In the genomic region with DNA sequence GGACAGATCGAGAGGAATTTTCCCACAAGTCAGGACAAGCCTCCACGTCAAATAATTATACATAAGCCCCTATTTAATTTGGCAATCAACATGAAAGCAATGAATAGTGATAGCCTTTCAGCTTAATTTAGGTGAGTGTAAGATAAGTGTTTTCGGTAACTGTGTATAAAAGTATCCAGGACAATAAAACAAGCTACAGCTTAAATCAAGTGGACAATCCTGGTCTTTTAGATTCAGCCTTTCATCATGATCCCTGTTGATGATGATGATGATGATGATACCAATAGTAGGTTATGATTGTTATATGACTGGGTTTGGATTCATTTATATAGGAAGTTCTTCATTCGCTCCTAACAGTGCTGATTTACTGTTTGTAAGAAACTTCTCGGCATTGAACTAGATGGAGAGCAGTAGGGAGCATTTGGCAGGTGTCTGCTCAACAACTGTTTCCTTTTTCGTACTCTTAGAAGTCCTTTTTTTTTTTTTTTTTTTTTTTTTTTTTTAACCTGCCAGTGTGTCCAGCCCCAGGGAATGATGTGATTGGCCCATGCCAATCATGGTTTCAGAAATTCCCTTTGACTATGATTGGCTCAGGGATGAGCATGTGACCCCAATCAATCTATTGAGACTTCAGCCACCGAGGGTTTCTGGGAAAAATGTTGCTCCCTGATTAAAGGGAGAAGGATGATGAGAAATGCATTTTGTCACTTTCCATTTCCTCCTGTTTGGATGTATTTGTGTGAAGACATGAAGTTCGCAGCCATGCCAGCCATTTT, we compare ENCODE assay signal across 15 cellular contexts. TPM values are rescaled to one million over a fixed set of nuclear protein-coding genes. Genes with fewer than 3 reads are reported as not detected.
A peak's percentile ranks its signal among the peaks of the same experiment; 100 is the strongest.
DNase-seq lines count a peak whose midpoint lies in the region; ATAC-seq, FAIRE-seq and TF ChIP-seq lines count a peak whose summit lies in the region.
"Had no signal": no experiment of that assay in that cellular context is flagged by ENCODE, and none has a peak within 500 bp of the region (broad histone marks: within the 10 kb centered on the region; RNA-seq: fewer than 3 reads in every experiment).

No MANE protein-coding gene starts in this region.

- H2AFZ ChIP-seq in HCT116 (ENCODE audit: low read depth, low read length, poor library complexity, severe bottlenecking) (peak overlapping the region; percentile 90), astrocyte (ENCODE audit: low read depth, low read length) (no peak overlapping the region), parathyroid adenoma (peak overlapping the region; percentile 50), SK-N-SH (ENCODE audit: low read depth) (no peak overlapping the region)

- BruUV-seq in HCT116 (replicated peaks; lab: Mats Ljungman, UMichigan): no TSS peak

- H3K79me2 ChIP-seq in HCT116 (ENCODE audit: insufficient read depth, low read length): no peaks in the 10 kb centered on the region
- H3K79me2 ChIP-seq in astrocyte (ENCODE audit: insufficient read depth, low read length): no peaks in the 10 kb centered on the region
- no peaks in the 10 kb centered on the region for H3K79me2 ChIP-seq in parathyroid adenoma
- H3K79me2 ChIP-seq in SK-N-SH (ENCODE audit: insufficient read depth): no peaks in the 10 kb centered on the region

- no peak overlapping the region for H3K4me3 ChIP-seq in HCT116 (replicated peaks in 1 of 2; ENCODE audit: low read depth in 1 of 2, low read length in 2 of 2)
- H3K4me3 ChIP-seq in astrocyte (ENCODE audit: insufficient read depth, low read depth, low read length): no peak overlapping the region
- H3K4me3 ChIP-seq in parathyroid adenoma (ENCODE audit: low read depth, low read length): no peak overlapping the region
- no peak overlapping the region for H3K4me3 ChIP-seq in SK-N-SH (ENCODE audit: low read depth in 2 of 2, low read length in 1 of 2)
- H3K4me3 ChIP-seq: BLaER1, HAP-1 had no signal

- no peak for FAIRE-seq in astrocyte (lab: Jason Lieb, UNC)

- H3K27me3 ChIP-seq in HCT116 (ENCODE audit: insufficient read depth, low read length) (no peaks in the 10 kb centered on the region), astrocyte (ENCODE audit: insufficient read depth, low read length) (peaks cover 3% of the 10 kb centered on the region), parathyroid adenoma (ENCODE audit: control insufficient read depth, insufficient read depth, low read length) (no peaks in the 10 kb centered on the region), SK-N-SH (ENCODE audit: insufficient read depth) (no peaks in the 10 kb centered on the region)
- H3K27me3 ChIP-seq: BLaER1 had no signal

- TF ChIP-seq RAD21 in HCT116 (IDR thresholded peaks at IDR 0.05; ENCODE audit: low read depth) (no peak), SK-N-SH (IDR thresholded peaks at IDR 0.05; ENCODE audit: low read length) (no peak)

- no peak for TF ChIP-seq EP300 in SK-N-SH (IDR thresholded peaks at IDR 0.05; ENCODE audit: borderline replicate concordance in 1 of 2, low read depth in 1 of 2, low read length in 1 of 2)

- ATAC-seq in HCT116: no peak
- ATAC-seq: SK-N-SH treated with all-trans-retinoic acid at 6 μM for 48 hours had no signal

- CTCF ChIA-PET in HCT116 (lab: Charles Lee): interaction anchor here (0.8 to 4.2 kb wide), 11 partner anchors 9 to 232 kb away, joined by 3 to 39 read pairs (median 3); partner anchors contain the start of gene RNF182
- CTCF ChIA-PET in SK-N-SH (lab: Yijun Ruan, JAX): interaction anchor here (0.7 to 6.1 kb wide), 9 partner anchors 10 to 232 kb away, joined by 3 to 60 read pairs (median 4); partner anchors contain the start of gene RNF182

- peaks cover 33% of the 10 kb centered on the region for H3K4me1 Mint-ChIP-seq in astrocyte (ENCODE audit: low read depth, unreplicated experiment)

- no peaks in the 10 kb centered on the region for H3F3A ChIP-seq in SK-N-SH (replicated peaks; ENCODE audit: insufficient read depth)

- H3K9me3 ChIP-seq in HCT116 (ENCODE audit: control insufficient read depth in 1 of 2, insufficient read depth in 1 of 2, low read depth in 1 of 2, low read length in 2 of 2) (no peaks in the 10 kb centered on the region), astrocyte (ENCODE audit: insufficient read depth, low read depth, low read length) (no peaks in the 10 kb centered on the region), parathyroid adenoma (ENCODE audit: control insufficient read depth, low read length) (no peaks in the 10 kb centered on the region), SK-N-SH (no peaks in the 10 kb centered on the region)
- H3K9me3 ChIP-seq: BLaER1, HAP-1 had no signal

- H3K4me3 Mint-ChIP-seq in astrocyte (ENCODE audit: unreplicated experiment): no peak overlapping the region
- H3K4me3 Mint-ChIP-seq: CD8-positive, alpha-beta memory T cell had no signal

- peak overlapping the region; percentile 55 for H3K4me2 ChIP-seq in HCT116 (ENCODE audit: low read length)
- peak overlapping the region; percentile 9 for H3K4me2 ChIP-seq in astrocyte (ENCODE audit: low read length)
- H3K4me2 ChIP-seq in parathyroid adenoma (ENCODE audit: low read length): peak overlapping the region; percentile 37
- no peak overlapping the region for H3K4me2 ChIP-seq in SK-N-SH
- H3K4me2 ChIP-seq: BLaER1 had no signal

- H4K20me1 ChIP-seq in HCT116 (ENCODE audit: insufficient read depth) (no peaks in the 10 kb centered on the region), astrocyte (ENCODE audit: insufficient read depth, low read length) (no peaks in the 10 kb centered on the region), SK-N-SH (ENCODE audit: insufficient read depth) (no peaks in the 10 kb centered on the region)
- H4K20me1 ChIP-seq: BLaER1 had no signal

- peaks cover 3% of the 10 kb centered on the region for H3K27me3 Mint-ChIP-seq in astrocyte (ENCODE audit: low read depth, unreplicated experiment)

- DNase-seq in HCT116 (ENCODE audit: low read depth, low spot score): no peak
- peak; percentile 83 to 84 for DNase-seq in NCI-H446 (lab: John Stamatoyannopoulos, UW)
- no peak for DNase-seq in astrocyte (ENCODE audit: low read depth)
- no peak for DNase-seq in AG20443 (ENCODE audit: low spot score)
- no peak for DNase-seq in DMS79 (lab: John Stamatoyannopoulos, UW)
- DNase-seq in SK-N-SH: no peak
- DNase-seq: CD8-positive, alpha-beta memory T cell; NCI-H187; NCI-H2171 had no signal

- H3K4me1 ChIP-seq in HCT116 (ENCODE audit: control insufficient read depth in 1 of 2, insufficient read depth in 2 of 2, low read length in 2 of 2) (peaks cover 7 to 23% of the 10 kb centered on the region in 2 experiments; a peak in 3 of 4 replicates), astrocyte (ENCODE audit: insufficient read depth, low read length) (peaks cover 9% of the 10 kb centered on the region), parathyroid adenoma (peaks cover 16% of the 10 kb centered on the region), SK-N-SH (ENCODE audit: control insufficient read depth in 1 of 2, insufficient read depth in 2 of 2, low read depth in 1 of 2, low read length in 1 of 2) (peaks cover 8 to 16% of the 10 kb centered on the region in 2 experiments; a peak in 2 of 4 replicates)
- H3K4me1 ChIP-seq: HAP-1 had no signal

- no peak overlapping the region for H3K27ac Mint-ChIP-seq in astrocyte (ENCODE audit: unreplicated experiment)
- H3K27ac Mint-ChIP-seq: CD8-positive, alpha-beta memory T cell had no signal

- 76% methylated on average over 8 of the region's 8 CpGs for WGBS in SK-N-SH (ENCODE audit: low lambda C conversion rate)

- POLR2A ChIA-PET in HCT116 (lab: Charles Lee) (interaction anchor here (0.9 to 1.1 kb wide), 2 partner anchors 133 to 144 kb away, joined by 3 read pairs; no protein-coding TSS in a partner anchor), SK-N-SH (lab: Yijun Ruan, JAX) (no interaction called here)

- H3K27ac ChIP-seq in HCT116 (ENCODE audit: low read depth, low read length): no peak overlapping the region
- no peak overlapping the region for H3K27ac ChIP-seq in astrocyte (ENCODE audit: low read depth, low read length)
- H3K27ac ChIP-seq in parathyroid adenoma: no peak overlapping the region
- no peak overlapping the region for H3K27ac ChIP-seq in SK-N-SH (ENCODE audit: low read depth in 2 of 2, low read length in 1 of 2)
- H3K27ac ChIP-seq: BLaER1 had no signal

- RAD21 ChIA-PET in HCT116 (lab: Charles Lee; ENCODE audit: low non-redundant PET in 1 of 2, low total read pairs in 2 of 2, uncharacterized antibody in 2 of 2, unreplicated experiment in 2 of 2): interaction anchor here (0.7 to 2.0 kb wide), 7 partner anchors 11 to 154 kb away, joined by 3 to 8 read pairs (median 3); partner anchors contain the start of gene RNF182 (in 1 of the 2)

- no peaks in the 10 kb centered on the region for H3K36me3 Mint-ChIP-seq in astrocyte (ENCODE audit: low read depth, unreplicated experiment)
- H3K36me3 Mint-ChIP-seq: CD8-positive, alpha-beta memory T cell had no signal

- no peak for TF ChIP-seq POLR2A in HCT116 (IDR thresholded peaks at IDR 0.05; ENCODE audit: borderline replicate concordance, extremely low read depth, insufficient read depth, insufficient read length)

- intact Hi-C loops in HCT116 (cut with micrococcal nuclease): loop anchor here (1.0 kb wide), 1 partner anchor 153 kb away; no protein-coding TSS in a partner anchor

- H3K9me2 ChIP-seq in HCT116 (ENCODE audit: insufficient read depth) (no peaks in the 10 kb centered on the region), SK-N-SH (no peaks in the 10 kb centered on the region)

- H3K9me3 Mint-ChIP-seq in astrocyte (ENCODE audit: unreplicated experiment): no peaks in the 10 kb centered on the region
- H3K9me3 Mint-ChIP-seq: CD8-positive, alpha-beta memory T cell had no signal

- H3K9ac ChIP-seq in HCT116 (ENCODE audit: low read length): no peak overlapping the region
- H3K9ac ChIP-seq in astrocyte (ENCODE audit: low read length): no peak overlapping the region
- H3K9ac ChIP-seq in parathyroid adenoma: no peak overlapping the region
- no peak overlapping the region for H3K9ac ChIP-seq in SK-N-SH
- H3K9ac ChIP-seq: BLaER1 had no signal

- H3K36me3 ChIP-seq in HCT116 (ENCODE audit: control insufficient read depth in 1 of 2, insufficient read depth in 2 of 2, low read length in 2 of 2) (no peaks in the 10 kb centered on the region), astrocyte (ENCODE audit: insufficient read depth, low read length) (no peaks in the 10 kb centered on the region), parathyroid adenoma (ENCODE audit: control insufficient read depth, insufficient read depth, low read length) (no peaks in the 10 kb centered on the region), SK-N-SH (replicated peaks in 1 of 2; ENCODE audit: control insufficient read depth in 1 of 2, insufficient read depth in 2 of 2, low read length in 1 of 2) (no peaks in the 10 kb centered on the region)
- H3K36me3 ChIP-seq: BLaER1, HAP-1 had no signal

- TF ChIP-seq CTCF in HCT116 (IDR thresholded peaks at IDR 0.05 in 2 of 3, conservative IDR thresholded peaks at IDR 0.05 in 1 of 3; ENCODE audit: borderline replicate concordance in 1 of 3, insufficient read depth in 1 of 3, low read depth in 2 of 3, low read length in 2 of 3) (no peak), astrocyte (IDR thresholded peaks at IDR 0.05; ENCODE audit: insufficient read depth, low read depth, low read length) (no peak), parathyroid adenoma (IDR thresholded peaks at IDR 0.05) (no peak), SK-N-SH (IDR thresholded peaks at IDR 0.05) (no peak)

RNA-seq across cellular contexts. Expression of gene RNF182, which starts 11.3 kb away (rescaled TPM):
- 6.5 TPM for total RNA-seq in HCT116 (2021; ENCODE audit: unreplicated experiment)
- polyA plus RNA-seq in HCT116 (2012): 3.0 and 5.9 TPM in 2 replicates
- total RNA-seq in astrocyte: 5.4 and 8.3 TPM in 2 replicates
- 8.0 and 10.9 TPM in 2 replicates for polyA plus RNA-seq in SK-N-SH (2012; rRNA removed)
- 8.7 and 9.7 TPM in 2 replicates for polyA plus RNA-seq in SK-N-SH (2012; cell fraction: cytosol; rRNA removed)
- polyA plus RNA-seq in SK-N-SH (2012; cell fraction: nucleus; rRNA removed): 7.6 and 8.8 TPM in 2 replicates
- total RNA-seq: CD8-positive, alpha-beta memory T cell; HT-29; T-helper 1 cell treated with Interleukin-12 subunit alpha and Interleukin-12 subunit beta and Interleukin-4 antibody, amounts not matched to agents 30 ng/mL and 1 ng/mL, for 36 hours had no signal
- polyA plus RNA-seq: CD8-positive, alpha-beta memory T cell had no signal

Comparison
In these comparisons a context has a peak if more than half of its experiments do, and no peak if none do; other contexts are left out.
1. DNase-seq: peak in NCI-H446 (2 of 2); none in HCT116 (single experiment), astrocyte (single experiment), AG20443 (single experiment), DMS79 (single experiment) and SK-N-SH (single experiment).
2. H2AFZ ChIP-seq: peak in HCT116 (single experiment) and parathyroid adenoma (single experiment); none in astrocyte (single experiment) and SK-N-SH (single experiment).